ENCODE assay signal across 11 cellular contexts in the genomic region with DNA sequence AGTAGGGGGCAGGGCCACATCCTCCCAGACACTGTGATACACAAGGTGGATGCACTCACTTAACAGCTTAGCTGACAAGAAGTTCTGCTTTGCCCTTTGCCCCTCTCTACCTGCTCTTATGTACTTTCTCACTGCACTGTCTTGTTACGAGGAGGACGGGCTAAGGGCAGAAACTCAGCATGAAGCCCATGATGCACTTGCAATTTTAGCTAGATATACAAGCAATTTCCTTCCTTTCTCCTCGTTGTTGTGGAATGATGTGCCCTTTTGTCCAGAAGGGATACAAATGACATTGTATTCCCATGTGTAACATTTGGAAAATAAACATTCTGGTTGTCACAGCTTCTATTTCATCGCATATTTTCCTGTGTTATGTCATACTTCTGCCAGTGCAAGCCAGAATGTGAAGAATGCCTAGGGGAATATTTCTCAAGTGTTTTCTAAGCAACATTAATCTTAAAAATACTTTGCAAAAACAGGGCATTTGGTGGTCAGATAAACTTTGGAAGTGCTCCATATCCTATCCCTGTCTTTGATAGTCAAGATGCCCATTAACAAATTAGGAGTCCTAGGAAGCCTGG. TPM values are rescaled to one million over a fixed set of nuclear protein-coding genes. Genes with fewer than 3 reads are reported as not detected.
DNase-seq lines count a peak whose midpoint lies in the region; ATAC-seq and TF ChIP-seq lines count a peak whose summit lies in the region.
"Had no signal": no experiment of that assay in that cellular context is flagged by ENCODE, and none has a peak within 500 bp of the region (broad histone marks: within the 10 kb centered on the region; RNA-seq: fewer than 3 reads in every experiment).

No MANE protein-coding gene starts in this region.

- H4K20me1 ChIP-seq in neural cell (ENCODE audit: insufficient read depth): no peaks in the 10 kb centered on the region
- H4K20me1 ChIP-seq: BLaER1 treated with 17β-estradiol and CSF1 and Interleukin-3, amounts not matched to agents 10 nM and 100 nM had no signal

- no peaks in the 10 kb centered on the region for H3F3A ChIP-seq in neural cell (ENCODE audit: insufficient read depth, low read length, poor library complexity, severe bottlenecking)

- H3K9me2 ChIP-seq in neural cell (ENCODE audit: insufficient read depth, low read length): no peaks in the 10 kb centered on the region

- no peak for ATAC-seq in HG02973 (IDR thresholded peaks at IDR 0.05; ENCODE audit: unreplicated experiment)

- TF ChIP-seq EP300 in neural cell (conservative IDR thresholded peaks at IDR 0.05; ENCODE audit: poor library complexity, severe bottlenecking): peak; percentile 41

- DNase-seq in AG10803 (ENCODE audit: low read depth): peak; percentile 37
- DNase-seq in SW 1271 (lab: John Stamatoyannopoulos, UW): peak; percentile 3 to 73
- DNase-seq in fibroblast of the conjunctiva (ENCODE audit: low read depth): peak; percentile 34
- no peak for DNase-seq in H7
- DNase-seq in NCI-H2171 (lab: John Stamatoyannopoulos, UW): no peak
- no peak for DNase-seq in NCI-H446 (lab: John Stamatoyannopoulos, UW)
- DNase-seq: immature natural killer cell had no signal

- no peak overlapping the region for H3K9ac ChIP-seq in neural cell (ENCODE audit: low read length)
- H3K9ac ChIP-seq: BLaER1 treated with 17β-estradiol and CSF1 and Interleukin-3, amounts not matched to agents 10 nM and 100 nM; KMS-11 had no signal

- TF ChIP-seq CTCF in AG10803 (conservative IDR thresholded peaks at IDR 0.05; ENCODE audit: low read length) (no peak), neural cell (IDR thresholded peaks at IDR 0.05; ENCODE audit: poor library complexity, severe bottlenecking) (no peak)

- no peak overlapping the region for H2AFZ ChIP-seq in neural cell (ENCODE audit: low read depth, low read length)

- TF ChIP-seq RAD21 in neural cell (conservative IDR thresholded peaks at IDR 0.05): no peak

- no peak overlapping the region for H3K27ac ChIP-seq in neural cell (ENCODE audit: low read length)
- H3K27ac ChIP-seq: BLaER1 treated with 17β-estradiol and CSF1 and Interleukin-3, amounts not matched to agents 10 nM and 100 nM; KMS-11 had no signal

- H3K79me2 ChIP-seq in neural cell (replicated peaks; ENCODE audit: insufficient read depth, low read length): no peaks in the 10 kb centered on the region

- no peaks in the 10 kb centered on the region for H3K9me3 ChIP-seq in neural cell (ENCODE audit: low read length)
- H3K9me3 ChIP-seq: BLaER1 treated with 17β-estradiol and CSF1 and Interleukin-3, amounts not matched to agents 10 nM and 100 nM had no signal

- H3K36me3 ChIP-seq in neural cell (ENCODE audit: insufficient read depth, low read length) (no peaks in the 10 kb centered on the region), H7 (replicated peaks; ENCODE audit: control insufficient read depth, insufficient read depth, low read length) (no peaks in the 10 kb centered on the region)
- H3K36me3 ChIP-seq: BLaER1 treated with 17β-estradiol and CSF1 and Interleukin-3, amounts not matched to agents 10 nM and 100 nM had no signal

- H3K4me3 ChIP-seq in AG10803 (ENCODE audit: low read length): no peak overlapping the region
- H3K4me3 ChIP-seq in neural cell (ENCODE audit: low read length): no peak overlapping the region
- H3K4me3 ChIP-seq in H7 (ENCODE audit: insufficient read depth, low read depth, low read length): no peak overlapping the region
- H3K4me3 ChIP-seq: BLaER1 treated with 17β-estradiol and CSF1 and Interleukin-3, amounts not matched to agents 10 nM and 100 nM had no signal

- H3K27me3 ChIP-seq in neural cell (ENCODE audit: insufficient read depth, low read depth, low read length) (no peaks in the 10 kb centered on the region), H7 (ENCODE audit: control insufficient read depth, insufficient read depth, low read length) (no peaks in the 10 kb centered on the region)

- H3K4me2 ChIP-seq in neural cell (ENCODE audit: low read length): no peak overlapping the region
- H3K4me2 ChIP-seq: BLaER1 treated with 17β-estradiol and CSF1 and Interleukin-3, amounts not matched to agents 10 nM and 100 nM; KMS-11 had no signal

TF ChIP-seq in neural cell, 6 proteins besides CTCF, POLR2A, EP300 and RAD21:
- TF ChIP-seq POLR2AphosphoS5 (IDR thresholded peaks at IDR 0.05) (peak; percentile 58), SMC3 (conservative IDR thresholded peaks at IDR 0.05; ENCODE audit: poor library complexity) (no peak), TAF1 (IDR thresholded peaks at IDR 0.05; ENCODE audit: low read depth) (no peak), MXI1 (conservative IDR thresholded peaks at IDR 0.05; ENCODE audit: poor library complexity, severe bottlenecking) (no peak), EZH2 (IDR thresholded peaks at IDR 0.05; ENCODE audit: borderline replicate concordance, insufficient read depth, low read length, poor library complexity, severe bottlenecking) (no peak)
- TF ChIP-seq, protein P1, sequence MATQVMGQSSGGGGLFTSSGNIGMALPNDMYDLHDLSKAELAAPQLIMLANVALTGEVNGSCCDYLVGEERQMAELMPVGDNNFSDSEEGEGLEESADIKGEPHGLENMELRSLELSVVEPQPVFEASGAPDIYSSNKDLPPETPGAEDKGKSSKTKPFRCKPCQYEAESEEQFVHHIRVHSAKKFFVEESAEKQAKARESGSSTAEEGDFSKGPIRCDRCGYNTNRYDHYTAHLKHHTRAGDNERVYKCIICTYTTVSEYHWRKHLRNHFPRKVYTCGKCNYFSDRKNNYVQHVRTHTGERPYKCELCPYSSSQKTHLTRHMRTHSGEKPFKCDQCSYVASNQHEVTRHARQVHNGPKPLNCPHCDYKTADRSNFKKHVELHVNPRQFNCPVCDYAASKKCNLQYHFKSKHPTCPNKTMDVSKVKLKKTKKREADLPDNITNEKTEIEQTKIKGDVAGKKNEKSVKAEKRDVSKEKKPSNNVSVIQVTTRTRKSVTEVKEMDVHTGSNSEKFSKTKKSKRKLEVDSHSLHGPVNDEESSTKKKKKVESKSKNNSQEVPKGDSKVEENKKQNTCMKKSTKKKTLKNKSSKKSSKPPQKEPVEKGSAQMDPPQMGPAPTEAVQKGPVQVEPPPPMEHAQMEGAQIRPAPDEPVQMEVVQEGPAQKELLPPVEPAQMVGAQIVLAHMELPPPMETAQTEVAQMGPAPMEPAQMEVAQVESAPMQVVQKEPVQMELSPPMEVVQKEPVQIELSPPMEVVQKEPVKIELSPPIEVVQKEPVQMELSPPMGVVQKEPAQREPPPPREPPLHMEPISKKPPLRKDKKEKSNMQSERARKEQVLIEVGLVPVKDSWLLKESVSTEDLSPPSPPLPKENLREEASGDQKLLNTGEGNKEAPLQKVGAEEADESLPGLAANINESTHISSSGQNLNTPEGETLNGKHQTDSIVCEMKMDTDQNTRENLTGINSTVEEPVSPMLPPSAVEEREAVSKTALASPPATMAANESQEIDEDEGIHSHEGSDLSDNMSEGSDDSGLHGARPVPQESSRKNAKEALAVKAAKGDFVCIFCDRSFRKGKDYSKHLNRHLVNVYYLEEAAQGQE (IDR thresholded peaks at IDR 0.05; ENCODE audit: borderline replicate concordance): peak; percentile 29

RNA-seq across cellular contexts. Expression of a gene that starts 47.2 kb away (rescaled TPM):
- polyA plus RNA-seq in neural cell: 1.3 and 1.8 TPM in 2 replicates
- polyA minus RNA-seq in neural cell: 1.7 TPM in 2 replicates
- total RNA-seq in H7 (2014; rRNA removed; shearing (Covaris generic)): 20.1 and 23.3 TPM in 2 replicates
- polyA plus RNA-seq: immature natural killer cell had no signal

Comparison
In these comparisons a context has a peak if more than half of its experiments do, and no peak if none do; other contexts are left out.
1. DNase-seq: peak in AG10803 (single experiment), SW 1271 (2 of 2) and fibroblast of the conjunctiva (single experiment); none in H7 (single experiment), NCI-H2171 (single experiment) and NCI-H446 (0 of 2).